Comparison of ENCODE assay signal across 1 cellular context in genomic region chr15:25805006-25805405, GRCh38.
TF ChIP-seq lines count a peak whose summit lies in the region.

No MANE protein-coding gene starts in this region.

TF ChIP-seq in A549, 52 proteins besides CTCF, POLR2A, EP300 and RAD21:
- no peak for TF ChIP-seq EHMT2 (IDR thresholded peaks at IDR 0.05; ENCODE audit: low read depth)
- TF ChIP-seq HOXB13 (CRISPR knock-in tag; IDR thresholded peaks at IDR 0.05; ENCODE audit: low read depth): no peak
- no peak for TF ChIP-seq HOXB5 (CRISPR knock-in tag; IDR thresholded peaks at IDR 0.05)
- no peak for TF ChIP-seq CEBPB (IDR thresholded peaks at IDR 0.05)
- no peak for TF ChIP-seq ZFP36 (IDR thresholded peaks at IDR 0.05; ENCODE audit: borderline replicate concordance, partially characterized antibody)
- no peak for TF ChIP-seq NFE2L2 (conservative IDR thresholded peaks at IDR 0.05; ENCODE audit: low read length)
